10 cellular contexts compared by ENCODE assay signal in the genomic region with DNA sequence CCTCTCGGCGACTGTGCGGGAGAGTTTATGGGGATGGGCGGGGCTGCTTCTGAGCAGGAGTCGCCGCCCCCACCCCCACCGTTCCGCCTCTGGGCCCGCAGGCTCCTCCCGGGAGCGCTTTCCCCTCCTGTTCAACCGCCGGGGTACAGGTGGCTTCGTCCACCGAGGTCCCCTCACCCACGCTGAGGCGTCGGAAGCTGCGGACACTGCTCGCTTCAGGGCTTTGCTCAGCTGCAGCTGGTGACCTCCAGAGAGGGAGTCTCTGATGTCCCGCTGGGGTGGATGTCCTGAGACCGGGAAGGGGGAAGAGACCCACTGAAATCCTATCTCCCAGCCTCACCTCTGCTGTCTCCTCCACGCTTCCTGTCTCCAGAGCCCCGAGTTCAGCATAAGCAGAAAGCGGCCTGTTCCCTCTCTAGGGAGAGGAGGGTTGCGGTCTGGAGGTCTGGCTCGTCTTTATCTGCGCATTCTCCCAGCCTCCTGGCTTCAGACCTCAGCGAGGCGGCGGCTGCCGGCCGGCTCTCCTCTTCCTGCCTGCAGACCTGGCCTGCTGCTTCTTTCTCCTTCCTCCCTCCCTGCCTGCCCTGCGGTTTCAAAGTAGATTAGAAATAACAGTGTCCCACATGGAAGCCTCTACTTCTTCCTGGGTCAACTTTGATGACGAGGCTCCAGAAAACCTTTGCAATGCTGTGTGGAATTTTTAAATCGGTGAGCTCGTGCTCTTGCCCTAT. TPM values are rescaled to one million over a fixed set of nuclear protein-coding genes. Genes with fewer than 3 reads are reported as not detected.
A peak's percentile ranks its signal among the peaks of the same experiment; 100 is the strongest.
DNase-seq lines count a peak whose midpoint lies in the region; ATAC-seq and TF ChIP-seq lines count a peak whose summit lies in the region.
"Had no signal": no experiment of that assay in that cellular context is flagged by ENCODE, and none has a peak within 500 bp of the region (broad histone marks: within the 10 kb centered on the region; RNA-seq: fewer than 3 reads in every experiment).

No MANE protein-coding gene starts in this region.

- WGBS in urinary bladder: 8% methylated on average over 37 of the region's 37 CpGs

- peak overlapping the region; percentile 70 for H3K4me3 Mint-ChIP-seq in activated CD4-positive, alpha-beta memory T cell treated with anti-CD3 and anti-CD28 coated beads for 36 hours
- H3K4me3 Mint-ChIP-seq in chondrocyte (ENCODE audit: unreplicated experiment): no peak overlapping the region
- H3K4me3 Mint-ChIP-seq: activated B cell treated with CpG ODN at 0.5 μM for 24 hours had no signal

- intact Hi-C loops in Right ventricle myocardium inferior (cut with DNase I): no loop called here
- intact Hi-C loops in cardiac septum (cut with DNase I): no loop called here
- intact Hi-C loops in activated CD4-positive, alpha-beta memory T cell treated with anti-CD3 and anti-CD28 coated beads for 36 hours (cut with micrococcal nuclease): no loop called here

- no peak overlapping the region for H3K27ac Mint-ChIP-seq in activated CD4-positive, alpha-beta memory T cell treated with anti-CD3 and anti-CD28 coated beads for 36 hours
- H3K27ac Mint-ChIP-seq in chondrocyte (ENCODE audit: unreplicated experiment): no peak overlapping the region
- H3K27ac Mint-ChIP-seq: activated B cell treated with CpG ODN at 0.5 μM for 24 hours had no signal

- CTCF ChIA-PET in activated CD4-positive, alpha-beta memory T cell treated with anti-CD3 and anti-CD28 coated beads for 36 hours (lab: Charles Lee): interaction anchor here (1.0 to 2.9 kb wide), 2 partner anchors 9 to 90 kb away, joined by 6 to 16 read pairs; no protein-coding TSS in a partner anchor

- H3K4me1 ChIP-seq in urinary bladder (ENCODE audit: insufficient read depth): no peaks in the 10 kb centered on the region

- H3K4me3 ChIP-seq in iPS-11a (ENCODE audit: low read depth, low read length) (peak overlapping the region; percentile 27), urinary bladder (ENCODE audit: low read depth, low read length) (peak overlapping the region; percentile 12)

- POLR2A ChIA-PET in activated CD4-positive, alpha-beta memory T cell treated with anti-CD3 and anti-CD28 coated beads for 36 hours (lab: Charles Lee): no interaction called here

- DNase-seq in Right ventricle myocardium inferior (ENCODE audit: missing footprints) (no peak), cardiac septum (ENCODE audit: low spot score) (no peak), HuH-7.5 (ENCODE audit: low spot score) (no peak), chondrocyte (ENCODE audit: low spot score) (no peak)
- DNase-seq in activated CD4-positive, alpha-beta memory T cell treated with anti-CD3 and anti-CD28 coated beads for 36 hours: no peak
- DNase-seq: activated B cell treated with CpG ODN at 0.5 μM for 24 hours had no signal

- H3K36me3 Mint-ChIP-seq in activated CD4-positive, alpha-beta memory T cell treated with anti-CD3 and anti-CD28 coated beads for 36 hours: no peaks in the 10 kb centered on the region
- peaks cover 14% of the 10 kb centered on the region for H3K36me3 Mint-ChIP-seq in chondrocyte (ENCODE audit: low read depth)

- H3K9me3 Mint-ChIP-seq in activated CD4-positive, alpha-beta memory T cell treated with anti-CD3 and anti-CD28 coated beads for 36 hours: no peaks in the 10 kb centered on the region
- H3K9me3 Mint-ChIP-seq in chondrocyte (ENCODE audit: low read depth): no peaks in the 10 kb centered on the region
- H3K9me3 Mint-ChIP-seq: activated B cell treated with CpG ODN at 0.5 μM for 24 hours had no signal

- TF ChIP-seq CTCF in chondrocyte (IDR thresholded peaks at IDR 0.05): no peak

- ATAC-seq in Right ventricle myocardium inferior (peak; percentile 36), GM18868 (IDR thresholded peaks at IDR 0.05; ENCODE audit: unreplicated experiment) (no peak)

- H3K4me1 Mint-ChIP-seq in activated CD4-positive, alpha-beta memory T cell treated with anti-CD3 and anti-CD28 coated beads for 36 hours (ENCODE audit: low read depth): peaks cover 18% of the 10 kb centered on the region
- H3K4me1 Mint-ChIP-seq in chondrocyte (ENCODE audit: low read depth): no peaks in the 10 kb centered on the region

- H3K36me3 ChIP-seq in urinary bladder (ENCODE audit: insufficient read depth): no peaks in the 10 kb centered on the region

- peaks cover 47% of the 10 kb centered on the region for H3K27me3 Mint-ChIP-seq in activated CD4-positive, alpha-beta memory T cell treated with anti-CD3 and anti-CD28 coated beads for 36 hours
- H3K27me3 Mint-ChIP-seq in chondrocyte (ENCODE audit: low read depth): no peaks in the 10 kb centered on the region

- H3K27ac ChIP-seq in urinary bladder (ENCODE audit: low read depth): no peak overlapping the region

RNA-seq across cellular contexts. Expression of a gene that starts 1.8 kb away (rescaled TPM):
- total RNA-seq in Right ventricle myocardium inferior (0.89 TPM), cardiac septum (2.2 TPM), urinary bladder (1.1 TPM), chondrocyte (2.7 to 6.3 TPM (median 2.7 TPM) in 3 replicates)
- under 1 TPM; 0.46 to 0.86 TPM for total RNA-seq in activated CD4-positive, alpha-beta memory T cell treated with anti-CD3 and anti-CD28 coated beads for 36 hours
- polyA plus RNA-seq in urinary bladder: 3.6 TPM

RNA-seq across cellular contexts. Expression of a gene that starts 36.4 kb away (rescaled TPM):
- 0.35 TPM for total RNA-seq in Right ventricle myocardium inferior
- 0.51 TPM for total RNA-seq in cardiac septum
- total RNA-seq in activated CD4-positive, alpha-beta memory T cell treated with anti-CD3 and anti-CD28 coated beads for 36 hours: under 1 TPM in 1 of 2 experiments, not detected in 1; 0.14 TPM
- not detected for total RNA-seq in urinary bladder
- polyA plus RNA-seq in urinary bladder: not detected
- 0.27 TPM in 1 of 3 replicates, not detected in the others for total RNA-seq in chondrocyte
- total RNA-seq: activated B cell treated with CpG ODN at 0.5 μM for 24 hours, glomerular endothelial cell had no signal
